ENCODE assay signal across 7 cellular contexts in genomic region chr12:130775953-130776856, GRCh38.
DNase-seq lines count a peak whose midpoint lies in the region; ATAC-seq and TF ChIP-seq lines count a peak whose summit lies in the region.

No MANE protein-coding gene starts in this region.

- POLR2A ChIA-PET in HEK293T (lab: Yijun Ruan, JAX): no interaction called here

- no peaks in the 10 kb centered on the region for H3K36me3 Mint-ChIP-seq in activated T-helper 1 cell treated with anti-CD3 and anti-CD28 coated beads, Interleukin-12 subunit alpha, Interleukin-12 subunit beta, Interleukin-2, Interleukin-4 antibody, amounts not matched to agents 30 ng/mL and 10 ng/mL and 1 ng/mL, durations not matched to agents 14 hours and 24 hours and 36 hours (ENCODE audit: low read depth)
- no peaks in the 10 kb centered on the region for H3K36me3 Mint-ChIP-seq in natural killer cell

- no peak overlapping the region for H3K27ac Mint-ChIP-seq in activated T-helper 1 cell treated with anti-CD3 and anti-CD28 coated beads, Interleukin-12 subunit alpha, Interleukin-12 subunit beta, Interleukin-2, Interleukin-4 antibody, amounts not matched to agents 30 ng/mL and 10 ng/mL and 1 ng/mL, durations not matched to agents 14 hours and 24 hours and 36 hours
- H3K27ac Mint-ChIP-seq in natural killer cell: peak overlapping the region in 1 of 2 donors; percentile 44

- no peak for TF ChIP-seq CTCF in natural killer cell (IDR thresholded peaks at IDR 0.05)

- intact Hi-C loops in activated T-helper 1 cell treated with anti-CD3 and anti-CD28 coated beads, Interleukin-12 subunit alpha, Interleukin-12 subunit beta, Interleukin-2, Interleukin-4 antibody, amounts not matched to agents 30 ng/mL and 10 ng/mL and 1 ng/mL, durations not matched to agents 14 hours and 24 hours and 36 hours (cut with micrococcal nuclease): loop anchor here (1.0 to 2.0 kb wide), 4 partner anchors 8 to 95 kb away; no protein-coding TSS in a partner anchor
- intact Hi-C loops in natural killer cell (cut with micrococcal nuclease): no loop called here

- H3K4me1 Mint-ChIP-seq in activated T-helper 1 cell treated with anti-CD3 and anti-CD28 coated beads, Interleukin-12 subunit alpha, Interleukin-12 subunit beta, Interleukin-2, Interleukin-4 antibody, amounts not matched to agents 30 ng/mL and 10 ng/mL and 1 ng/mL, durations not matched to agents 14 hours and 24 hours and 36 hours (ENCODE audit: low read depth): peaks cover 15% of the 10 kb centered on the region
- H3K4me1 Mint-ChIP-seq in natural killer cell: peaks cover 13 to 14% of the 10 kb centered on the region in 2 donors

- peaks cover 26% of the 10 kb centered on the region for H3K27me3 Mint-ChIP-seq in activated T-helper 1 cell treated with anti-CD3 and anti-CD28 coated beads, Interleukin-12 subunit alpha, Interleukin-12 subunit beta, Interleukin-2, Interleukin-4 antibody, amounts not matched to agents 30 ng/mL and 10 ng/mL and 1 ng/mL, durations not matched to agents 14 hours and 24 hours and 36 hours (ENCODE audit: insufficient read depth)
- H3K27me3 Mint-ChIP-seq in natural killer cell (ENCODE audit: low read depth in 2 of 2): peaks cover 29 to 41% of the 10 kb centered on the region in 2 donors

- peak overlapping the region; percentile 69 for H3K4me3 Mint-ChIP-seq in activated T-helper 1 cell treated with anti-CD3 and anti-CD28 coated beads, Interleukin-12 subunit alpha, Interleukin-12 subunit beta, Interleukin-2, Interleukin-4 antibody, amounts not matched to agents 30 ng/mL and 10 ng/mL and 1 ng/mL, durations not matched to agents 14 hours and 24 hours and 36 hours
- peak overlapping the region; percentile 77 for H3K4me3 Mint-ChIP-seq in natural killer cell

- CTCF ChIA-PET in HEK293T (lab: Yijun Ruan, JAX): no interaction called here

- H3K9me3 Mint-ChIP-seq in activated T-helper 1 cell treated with anti-CD3 and anti-CD28 coated beads, Interleukin-12 subunit alpha, Interleukin-12 subunit beta, Interleukin-2, Interleukin-4 antibody, amounts not matched to agents 30 ng/mL and 10 ng/mL and 1 ng/mL, durations not matched to agents 14 hours and 24 hours and 36 hours: no peaks in the 10 kb centered on the region
- no peaks in the 10 kb centered on the region for H3K9me3 Mint-ChIP-seq in natural killer cell

- DNase-seq in NCI-H2227 (lab: John Stamatoyannopoulos, UW; ENCODE audit: unreplicated experiment) (peak; percentile 81), fibroblast of peridontal ligament (ENCODE audit: extremely low read depth) (peak; percentile 87), natural killer cell (no peak), HEK293T (ENCODE audit: extremely low spot score) (no peak)
- no peak for DNase-seq in activated T-helper 1 cell treated with anti-CD3 and anti-CD28 coated beads, Interleukin-12 subunit alpha, Interleukin-12 subunit beta, Interleukin-2, Interleukin-4 antibody, amounts not matched to agents 30 ng/mL and 10 ng/mL and 1 ng/mL, durations not matched to agents 14 hours and 24 hours and 36 hours (ENCODE audit: low spot score)
- DNase-seq in stimulated activated naive CD4-positive, alpha-beta T cell treated with Interleukin-2 at 50 U/mL for 16 hours (lab: John Stamatoyannopoulos, UW): peak; percentile 74

- ATAC-seq in GM21390 (IDR thresholded peaks at IDR 0.05; ENCODE audit: unreplicated experiment) (peak; percentile 58), natural killer cell (peak in 2 of 3 donors; percentile 68 to 70)

TF ChIP-seq in HEK293T, 16 proteins besides CTCF, POLR2A, EP300 and RAD21:
- TF ChIP-seq CTBP1 (IDR thresholded peaks at IDR 0.05; ENCODE audit: borderline replicate concordance): no peak
- no peak for TF ChIP-seq LEF1 (IDR thresholded peaks at IDR 0.05; ENCODE audit: borderline replicate concordance)
- TF ChIP-seq ARNT (IDR thresholded peaks at IDR 0.05): no peak
- TF ChIP-seq BHLHE40 (IDR thresholded peaks at IDR 0.05; ENCODE audit: borderline replicate concordance): no peak
- TF ChIP-seq HDGF (IDR thresholded peaks at IDR 0.05; ENCODE audit: borderline replicate concordance): no peak
- TF ChIP-seq PKNOX1 (IDR thresholded peaks at IDR 0.05): no peak
- TF ChIP-seq FOXK2 (IDR thresholded peaks at IDR 0.05): no peak
- no peak for TF ChIP-seq NFRKB (IDR thresholded peaks at IDR 0.05)
TF ChIP-seq in HEK293T: peak in this region for 0.

Comparison
In these comparisons a context has a peak if more than half of its experiments do, and no peak if none do; other contexts are left out.
1. DNase-seq: peak in NCI-H2227 (single experiment), fibroblast of peridontal ligament (single experiment) and stimulated activated naive CD4-positive, alpha-beta T cell treated with Interleukin-2 at 50 U/mL for 16 hours (single experiment); none in activated T-helper 1 cell treated with anti-CD3 and anti-CD28 coated beads, Interleukin-12 subunit alpha, Interleukin-12 subunit beta, Interleukin-2, Interleukin-4 antibody, amounts not matched to agents 30 ng/mL and 10 ng/mL and 1 ng/mL, durations not matched to agents 14 hours and 24 hours and 36 hours (single experiment), natural killer cell (single experiment) and HEK293T (single experiment).